In genomic region chr7:23893172-23893941, GRCh38 we compare ENCODE assay signal across 15 cellular contexts.
A peak's percentile ranks its signal among the peaks of the same experiment; 100 is the strongest.
DNase-seq lines count a peak whose midpoint lies in the region; ATAC-seq, FAIRE-seq and TF ChIP-seq lines count a peak whose summit lies in the region.
"Had no signal": no experiment of that assay in that cellular context is flagged by ENCODE, and none has a peak within 500 bp of the region (broad histone marks: within the 10 kb centered on the region; RNA-seq: fewer than 3 reads in every experiment).

No MANE protein-coding gene starts in this region.

- no peak for DNase-seq in GM12892 (ENCODE audit: insufficient read length)
- DNase-seq in Panc1 (ENCODE audit: low read depth, low spot score) = no peak
- peak; percentile 75 for DNase-seq in dedifferentiated amniotic fluid mesenchymal stem cell (ENCODE audit: extremely low spot score)
- peak; percentile 79 for DNase-seq in osteoblast (ENCODE audit: insufficient read length, low spot score, missing footprints)
- DNase-seq in SW 1271 (lab: John Stamatoyannopoulos, UW) = no peak
- DNase-seq: cerebellar nuclear complex; left cardiac atrium; NCI-H1092 treated with DMSO at 0.1 percent for 48 hours; NCI-H774; occipital lobe; stimulated activated CD4-positive, alpha-beta T cell treated with anti-CD3 and anti-CD28 coated beads, Interleukin-1b, Interleukin-23, amount 100 ng/mL, for 48 hours; stimulated activated naive CD4-positive, alpha-beta T cell treated with Interleukin-2 at 50 U/mL for 16 hours had no signal

- ATAC-seq in Panc1 = 0 out of 2 replicates have a peak, but pooled peaks have one; percentile 54
- no peak for ATAC-seq in GM19467 (IDR thresholded peaks at IDR 0.05; ENCODE audit: unreplicated experiment)
- ATAC-seq in HG02884 (IDR thresholded peaks at IDR 0.05; ENCODE audit: unreplicated experiment) = no peak
- ATAC-seq in GM19455 (IDR thresholded peaks at IDR 0.05; ENCODE audit: unreplicated experiment) = no peak

- H3K27me3 ChIP-seq in Panc1 (ENCODE audit: control insufficient read depth, insufficient read depth, low read length) = no peaks in the 10 kb centered on the region
- H3K27me3 ChIP-seq in osteoblast (ENCODE audit: insufficient read depth, low read length) = no peaks in the 10 kb centered on the region

- in situ Hi-C loops in Panc1 (cut with HindIII; ENCODE audit: low pct_unique_long_range_greater_than_20kb, low sequenced_read_pairs) = no loop called here

- intact Hi-C loops in Panc1 (cut with micrococcal nuclease; ENCODE audit: unreplicated experiment) = no loop called here

- CTCF ChIA-PET in Panc1 (lab: Charles Lee) = no interaction called here

- H3K27ac ChIP-seq in Panc1 (ENCODE audit: low read length) (no peak overlapping the region), osteoblast (ENCODE audit: low read depth, low read length) (peak overlapping the region; percentile 93)

- POLR2A ChIA-PET in Panc1 (lab: Charles Lee) = interaction anchor here (0.6 kb wide), 1 partner anchor 206 kb away, joined by 8 read pairs; no protein-coding TSS in a partner anchor

- TF ChIP-seq CTCF in Panc1 (IDR thresholded peaks at IDR 0.05) (no peak), osteoblast (IDR thresholded peaks at IDR 0.05; ENCODE audit: extremely low read depth, low read depth, low read length) (no peak)

- H3K79me2 ChIP-seq in osteoblast (ENCODE audit: insufficient read depth, low read length) = no peaks in the 10 kb centered on the region

- TF ChIP-seq POLR2A in GM12892 (IDR thresholded peaks at IDR 0.05; ENCODE audit: low read depth, low read length) = no peak

- no peak overlapping the region for H3K4me3 ChIP-seq in Panc1 (ENCODE audit: low read depth in 2 of 2, low read length in 2 of 2)
- H3K4me3 ChIP-seq in osteoblast (ENCODE audit: insufficient read depth, low read length) = no peak overlapping the region

- H4K20me1 ChIP-seq in osteoblast (ENCODE audit: insufficient read depth, low read length) = no peaks in the 10 kb centered on the region

- peak overlapping the region; percentile 43 for H3K4me2 ChIP-seq in osteoblast (ENCODE audit: insufficient read depth, low read length)

- no TSS peak for BruUV-seq in Panc1 (replicated peaks; lab: Mats Ljungman, UMichigan)

- H3K4me1 ChIP-seq in Panc1 (ENCODE audit: control insufficient read depth, insufficient read depth, low read length) (no peaks in the 10 kb centered on the region), osteoblast (ENCODE audit: insufficient read depth, low read length) (peaks cover 27% of the 10 kb centered on the region)

- peak; percentile 27 for FAIRE-seq in GM12892 (lab: Jason Lieb, UNC)

- H3K9me3 ChIP-seq in Panc1 (ENCODE audit: control insufficient read depth, insufficient read depth, low read depth, low read length) (no peaks in the 10 kb centered on the region), osteoblast (ENCODE audit: low read depth, low read length) (no peaks in the 10 kb centered on the region)

- peak overlapping the region; percentile 26 for H2AFZ ChIP-seq in osteoblast (ENCODE audit: low read length)

- no peaks in the 10 kb centered on the region for H3K36me3 ChIP-seq in Panc1 (ENCODE audit: control insufficient read depth, insufficient read depth, low read length)
- no peaks in the 10 kb centered on the region for H3K36me3 ChIP-seq in osteoblast (ENCODE audit: insufficient read depth, low read length)

Comparison
In these comparisons a context has a peak if more than half of its experiments do, and no peak if none do; other contexts are left out.
1. DNase-seq: peak in dedifferentiated amniotic fluid mesenchymal stem cell (single experiment) and osteoblast (single experiment); none in GM12892 (single experiment), Panc1 (single experiment) and SW 1271 (0 of 2).